In genomic region chr6:37005827-37006514, GRCh38 we compare ENCODE assay signal across 10 cellular contexts. TPM values are rescaled to one million over a fixed set of nuclear protein-coding genes. Genes with fewer than 3 reads are reported as not detected.
DNase-seq lines count a peak whose midpoint lies in the region; ATAC-seq and TF ChIP-seq lines count a peak whose summit lies in the region.
"Had no signal": no experiment of that assay in that cellular context is flagged by ENCODE, and none has a peak within 500 bp of the region (broad histone marks: within the 10 kb centered on the region; RNA-seq: fewer than 3 reads in every experiment).

No MANE protein-coding gene starts in this region.

- no peaks in the 10 kb centered on the region for H3K9me3 ChIP-seq in muscle layer of duodenum (ENCODE audit: control insufficient read depth in 1 of 2, low read length in 2 of 2)

- H3K27me3 ChIP-seq in muscle layer of duodenum (ENCODE audit: low read depth, low read length): no peaks in the 10 kb centered on the region

- H3K27ac Mint-ChIP-seq in T-cell: peak overlapping the region; percentile 73 to 81

- H3K9me3 Mint-ChIP-seq in T-cell: no peaks in the 10 kb centered on the region
- H3K9me3 Mint-ChIP-seq: naive thymus-derived CD8-positive, alpha-beta T cell had no signal

- no peak for DNase-seq in GM12865 (ENCODE audit: low read depth)
- no peak for DNase-seq in T-cell
- no peak for DNase-seq in cerebellar nuclear complex (lab: John Stamatoyannopoulos, UW)
- no peak for DNase-seq in NCI-H1694 treated with DMSO at 0.1 percent for 48 hours (lab: John Stamatoyannopoulos, UW)
- no peak for DNase-seq in NCI-H1417 treated with DMSO at 0.1 percent for 48 hours (lab: John Stamatoyannopoulos, UW)
- no peak for DNase-seq in A172 (ENCODE audit: low spot score)

- ATAC-seq in GM21619 (IDR thresholded peaks at IDR 0.05; ENCODE audit: unreplicated experiment) (peak; percentile 1), T-cell (replicated peaks in 1 of 4) (peak; percentile 26 to 40 (median 35))

- H3K36me3 Mint-ChIP-seq in T-cell: no peaks in the 10 kb centered on the region
- H3K36me3 Mint-ChIP-seq: naive thymus-derived CD8-positive, alpha-beta T cell had no signal

- no peaks in the 10 kb centered on the region for H3K36me3 ChIP-seq in muscle layer of duodenum (ENCODE audit: control insufficient read depth in 1 of 2, insufficient read depth in 2 of 2, low read length in 2 of 2)

- H3K27me3 Mint-ChIP-seq in T-cell: no peaks in the 10 kb centered on the region
- H3K27me3 Mint-ChIP-seq: naive thymus-derived CD8-positive, alpha-beta T cell had no signal

- H3K27ac ChIP-seq in muscle layer of duodenum (ENCODE audit: low read length): peak overlapping the region; percentile 52

- CTCF ChIA-PET in T-cell (lab: Charles Lee): interaction anchor here (0.6 to 2.6 kb wide), 3 partner anchors 12 to 14 kb away, joined by 5 to 13 read pairs (median 6); no protein-coding TSS in a partner anchor

- H3K4me3 Mint-ChIP-seq in T-cell: peak overlapping the region; percentile 34 to 76 (median 49)

- peak overlapping the region; percentile 78 for H3K4me3 ChIP-seq in GM12865 (ENCODE audit: low read depth, low read length)
- H3K4me3 ChIP-seq in muscle layer of duodenum (ENCODE audit: low read depth in 1 of 2, low read length in 2 of 2): peak overlapping the region; percentile 32 to 49

- POLR2A ChIA-PET in T-cell (lab: Charles Lee): no interaction called here

- no peak for TF ChIP-seq CTCF in GM12865 (IDR thresholded peaks at IDR 0.05; ENCODE audit: insufficient read depth, low read depth, low read length, missing control alignments)

- no peaks in the 10 kb centered on the region for H3K4me1 ChIP-seq in muscle layer of duodenum (ENCODE audit: control insufficient read depth in 1 of 2, insufficient read depth in 2 of 2, low read length in 2 of 2)

- H3K4me1 Mint-ChIP-seq in T-cell: peaks cover 13 to 29% (median 21%) of the 10 kb centered on the region in 3 donors

RNA-seq across cellular contexts. Expression of gene FGD2, which starts 0.5 kb away (rescaled TPM):
- 10 to 100 TPM in 1 of 5 donors, 1 to 10 TPM in 4; 2.8 to 11.1 (median 3.3) TPM for total RNA-seq in T-cell
- total RNA-seq in A172 (2014; rRNA removed; shearing (Covaris generic)): not detected in 2 replicates
- total RNA-seq: LHCN-M2 had no signal

RNA-seq across cellular contexts. Expression of gene MTCH1, which starts 20.0 kb away (rescaled TPM):
- total RNA-seq in T-cell: 100 to 1,000 TPM; 146 to 185 (median 160) TPM
- 189 and 200 TPM in 2 replicates for total RNA-seq in A172 (2014; rRNA removed; shearing (Covaris generic))

RNA-seq across cellular contexts. Expression of gene PI16, which starts 51.4 kb away (rescaled TPM):
- 10 to 100 TPM in 1 of 5 donors, 1 to 10 TPM in 4; 3.5 to 27.6 (median 7.8) TPM for total RNA-seq in T-cell
- total RNA-seq in A172 (2014; rRNA removed; shearing (Covaris generic)): 0.74 TPM in 1 of 2 replicates, not detected in the other
- total RNA-seq: LHCN-M2 had no signal
